Comparison of ENCODE assay signal across 8 cellular contexts in the genomic region with DNA sequence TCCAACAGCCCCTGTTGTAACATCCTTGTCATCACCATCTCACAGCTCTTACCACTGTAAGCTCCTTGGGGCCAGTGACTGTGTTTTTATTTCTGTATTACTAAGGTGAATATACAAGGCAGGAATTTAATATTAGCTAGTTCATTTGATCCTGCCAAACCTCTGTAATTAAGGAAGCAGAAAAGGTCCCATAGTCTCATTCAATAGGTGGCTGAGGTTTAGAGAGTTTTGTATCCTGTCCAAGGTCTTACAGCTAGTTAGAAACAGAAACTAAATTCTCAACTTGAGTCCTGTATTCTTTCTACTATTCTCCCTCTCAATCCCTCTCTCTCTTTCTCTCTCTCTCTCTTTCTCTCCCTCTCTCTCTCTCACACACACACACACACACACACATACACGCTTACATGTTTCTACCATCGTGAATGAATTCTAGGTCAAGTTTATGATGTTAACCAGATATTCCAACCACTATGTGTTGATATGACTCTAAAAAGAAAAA. TPM values are rescaled to one million over a fixed set of nuclear protein-coding genes. Genes with fewer than 3 reads are reported as not detected.
DNase-seq lines count a peak whose midpoint lies in the region; ATAC-seq and TF ChIP-seq lines count a peak whose summit lies in the region.

No MANE protein-coding gene starts in this region.

- DNase-seq in G401 (ENCODE audit: low spot score) (peak; percentile 3), NB4 (ENCODE audit: low read depth) (peak; percentile 45), non-pigmented ciliary epithelial cell (ENCODE audit: low read depth) (peak; percentile 20), SHP77 (lab: John Stamatoyannopoulos, UW) (no peak), NCI-H1436 (lab: John Stamatoyannopoulos, UW) (no peak)
- DNase-seq in effector memory CD4-positive, alpha-beta T cell, result no peak
- no peak for DNase-seq in stimulated activated CD4-positive, alpha-beta T cell treated with anti-CD3 and anti-CD28 coated beads, Interleukin-4, amount 100 ng/mL, for 1 hour

- no peak for TF ChIP-seq POLR2A in NB4 (IDR thresholded peaks at IDR 0.05; ENCODE audit: extremely low read depth, insufficient read length)

- peak overlapping the region; percentile 87 for H3K27ac ChIP-seq in effector memory CD4-positive, alpha-beta T cell (ENCODE audit: insufficient read depth, low read length, poor library complexity, severe bottlenecking)

- no peaks in the 10 kb centered on the region for H3K27me3 ChIP-seq in effector memory CD4-positive, alpha-beta T cell (replicated peaks; ENCODE audit: control insufficient read depth, insufficient read depth, low read length, poor library complexity, severe bottlenecking)

- no peak for TF ChIP-seq CTCF in NB4 (IDR thresholded peaks at IDR 0.05; ENCODE audit: low read depth, low read length)

- no peaks in the 10 kb centered on the region for H3K9me3 ChIP-seq in effector memory CD4-positive, alpha-beta T cell (ENCODE audit: control insufficient read depth, low read length)

- no peaks in the 10 kb centered on the region for H3K36me3 ChIP-seq in effector memory CD4-positive, alpha-beta T cell (ENCODE audit: control insufficient read depth, insufficient read depth, low read length)

- peak; percentile 43 for ATAC-seq in GM21737 (IDR thresholded peaks at IDR 0.05; ENCODE audit: unreplicated experiment)

- peaks cover 57% of the 10 kb centered on the region for H3K4me1 ChIP-seq in effector memory CD4-positive, alpha-beta T cell (ENCODE audit: control insufficient read depth, insufficient read depth, low read length, poor library complexity, severe bottlenecking)

- H3K4me3 ChIP-seq in NB4 (ENCODE audit: low read depth, low read length), result peak overlapping the region; percentile 42
- peak overlapping the region; percentile 58 for H3K4me3 ChIP-seq in effector memory CD4-positive, alpha-beta T cell (ENCODE audit: insufficient read depth, low read depth, low read length, poor library complexity, severe bottlenecking)

- in situ Hi-C loops in G401 (cut with HindIII; ENCODE audit: low sequenced_read_pairs), result no loop called here

RNA-seq across cellular contexts. Expression of a gene that starts 0.5 kb away (rescaled TPM):
- total RNA-seq in G401 (2014; rRNA removed; shearing (Covaris generic)), result 0.64 and 0.68 TPM in 2 replicates

RNA-seq across cellular contexts. Expression of a gene that starts 31.4 kb away (rescaled TPM):
- 40.4 and 46.4 TPM in 2 replicates for total RNA-seq in G401 (2014; rRNA removed; shearing (Covaris generic))

Comparison
In these comparisons a context has a peak if more than half of its experiments do, and no peak if none do; other contexts are left out.
1. DNase-seq: peak in G401 (single experiment), NB4 (single experiment) and non-pigmented ciliary epithelial cell (single experiment); none in effector memory CD4-positive, alpha-beta T cell (0 of 3), SHP77 (0 of 2), stimulated activated CD4-positive, alpha-beta T cell treated with anti-CD3 and anti-CD28 coated beads, Interleukin-4, amount 100 ng/mL, for 1 hour (single experiment) and NCI-H1436 (single experiment).